1 cellular context compared by ENCODE assay signal in genomic region chr19:49154279-49154678, GRCh38.
A peak's percentile ranks its signal among the peaks of the same experiment; 100 is the strongest.
TF ChIP-seq lines count a peak whose summit lies in the region.

No MANE protein-coding gene starts in this region.

TF ChIP-seq in HepG2, 621 proteins besides CTCF, POLR2A, EP300 and RAD21:
- no peak for TF ChIP-seq ETV5 (CRISPR knock-in tag; IDR thresholded peaks at IDR 0.05; ENCODE audit: borderline replicate concordance)
- TF ChIP-seq ZNF569 (CRISPR knock-in tag; IDR thresholded peaks at IDR 0.05; ENCODE audit: borderline replicate concordance), result no peak
- TF ChIP-seq SOX13 (IDR thresholded peaks at IDR 0.05), result no peak
- TF ChIP-seq SOX13 (CRISPR knock-in tag; conservative IDR thresholded peaks at IDR 0.05 in 1 of 2, IDR thresholded peaks at IDR 0.05 in 1 of 2), result no peak
- no peak for TF ChIP-seq ZSCAN21 (CRISPR knock-in tag; IDR thresholded peaks at IDR 0.05; ENCODE audit: borderline replicate concordance)
- TF ChIP-seq ZBTB25 (CRISPR knock-in tag; IDR thresholded peaks at IDR 0.05), result no peak
- TF ChIP-seq SIN3B (IDR thresholded peaks at IDR 0.05; ENCODE audit: low read length), result no peak
- peak; percentile 90 for TF ChIP-seq CREB1 (IDR thresholded peaks at IDR 0.05)
- TF ChIP-seq CREB1 (CRISPR knock-in tag; IDR thresholded peaks at IDR 0.05), result no peak
- no peak for TF ChIP-seq POLR2AphosphoS5 (IDR thresholded peaks at IDR 0.05; ENCODE audit: low read depth, low read length)
